ENCODE assay signal across 1 cellular context in genomic region chr16:69438465-69438864, GRCh38.
TF ChIP-seq lines count a peak whose summit lies in the region.

No MANE protein-coding gene starts in this region.

TF ChIP-seq in HCT116, 20 proteins besides CTCF, POLR2A, EP300 and RAD21 (continued from another document):
- TF ChIP-seq ZBTB33 (IDR thresholded peaks at IDR 0.05; ENCODE audit: extremely low read depth, insufficient replicate concordance, low read length) (no peak), CBX3 (IDR thresholded peaks at IDR 0.05; ENCODE audit: low read depth) (no peak), JUND (IDR thresholded peaks at IDR 0.05) (no peak)
TF ChIP-seq in HCT116: peak in this region for 0.
